Comparison of ENCODE assay signal across 10 cellular contexts in the genomic region with DNA sequence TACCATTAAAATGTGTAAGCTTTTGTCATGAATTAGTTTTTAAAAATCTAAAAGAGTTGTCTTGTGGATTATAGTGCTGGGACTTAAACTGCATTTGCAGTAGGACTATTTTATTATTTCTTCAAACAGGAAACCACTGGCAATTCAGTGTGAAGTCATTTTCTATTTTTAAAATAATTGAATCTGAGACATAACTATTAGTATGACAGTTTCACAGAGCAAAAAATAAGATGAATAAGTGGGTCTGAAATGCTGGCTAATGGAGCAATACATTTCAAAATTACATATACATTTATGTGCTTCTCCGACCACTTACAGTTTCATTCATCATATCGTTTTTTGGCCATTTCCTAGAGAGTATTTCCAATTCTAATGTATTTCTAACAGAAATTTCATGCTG.
DNase-seq lines count a peak whose midpoint lies in the region; ATAC-seq and TF ChIP-seq lines count a peak whose summit lies in the region.
"Had no signal": no experiment of that assay in that cellular context is flagged by ENCODE, and none has a peak within 500 bp of the region (broad histone marks: within the 10 kb centered on the region; RNA-seq: fewer than 3 reads in every experiment).

No MANE protein-coding gene starts in this region.

- no peak for DNase-seq in SK-N-SH
- DNase-seq in H4 (ENCODE audit: low spot score): no peak
- DNase-seq in SIG-M5 treated with dmso at 0.1 percent for 504 hours (lab: John Stamatoyannopoulos, UW; ENCODE audit: unreplicated experiment): no peak
- DNase-seq: heart right ventricle, SW 1271 had no signal

- H3K27me3 ChIP-seq in SK-N-SH (ENCODE audit: insufficient read depth) (no peaks in the 10 kb centered on the region), Loucy (ENCODE audit: insufficient read depth, low read length, poor library complexity, severe bottlenecking) (no peaks in the 10 kb centered on the region)
- H3K27me3 ChIP-seq: heart right ventricle had no signal

- H3K79me2 ChIP-seq in SK-N-SH (ENCODE audit: insufficient read depth) (no peaks in the 10 kb centered on the region), Loucy (ENCODE audit: insufficient read depth, low read length) (no peaks in the 10 kb centered on the region)

- H2AFZ ChIP-seq in SK-N-SH (ENCODE audit: low read depth): no peak overlapping the region; the same call in 1 of the 2 replicates
- H2AFZ ChIP-seq in Loucy (ENCODE audit: low read length): no peak overlapping the region

- H3K27ac ChIP-seq in SK-N-SH (ENCODE audit: low read depth in 2 of 2, low read length in 1 of 2): peak overlapping the region in 1 of 2 experiments; percentile 29; a peak in 2 of 4 replicates
- H3K27ac ChIP-seq: heart right ventricle had no signal

- ATAC-seq in SK-N-SH treated with all-trans-retinoic acid at 6 μM for 48 hours (no peak), HG02870 (IDR thresholded peaks at IDR 0.05; ENCODE audit: unreplicated experiment) (peak; percentile 78), HG02571 (IDR thresholded peaks at IDR 0.05; ENCODE audit: unreplicated experiment) (no peak), GM21526 (IDR thresholded peaks at IDR 0.05; ENCODE audit: low FRiP score, unreplicated experiment) (no peak)

- H3K4me2 ChIP-seq in SK-N-SH (no peak overlapping the region; the same call in 1 of the 2 replicates), Loucy (ENCODE audit: low read depth, low read length, poor library complexity, severe bottlenecking) (peak overlapping the region; percentile 64)

- H3K4me3 ChIP-seq in SK-N-SH (ENCODE audit: low read depth in 2 of 2, low read length in 1 of 2) (no peak overlapping the region), Loucy (ENCODE audit: low read length, poor library complexity, severe bottlenecking) (peak overlapping the region; percentile 23)
- H3K4me3 ChIP-seq: heart right ventricle had no signal

- no peak for TF ChIP-seq EP300 in SK-N-SH (IDR thresholded peaks at IDR 0.05; ENCODE audit: borderline replicate concordance in 1 of 2, low read depth in 1 of 2, low read length in 1 of 2)

- H3K9ac ChIP-seq in SK-N-SH (no peak overlapping the region), Loucy (ENCODE audit: low read depth, low read length, poor library complexity, severe bottlenecking) (no peak overlapping the region)

- H3F3A ChIP-seq in SK-N-SH (replicated peaks; ENCODE audit: insufficient read depth) (no peaks in the 10 kb centered on the region), Loucy (ENCODE audit: low read depth) (no peaks in the 10 kb centered on the region)

- TF ChIP-seq CTCF in SK-N-SH (IDR thresholded peaks at IDR 0.05) (no peak), Loucy (conservative IDR thresholded peaks at IDR 0.05; ENCODE audit: low read length) (no peak)

- CTCF ChIA-PET in SK-N-SH (lab: Yijun Ruan, JAX): no interaction called here

- H3K4me1 ChIP-seq in SK-N-SH (ENCODE audit: control insufficient read depth in 1 of 2, insufficient read depth in 2 of 2, low read depth in 1 of 2, low read length in 1 of 2) (peaks cover 0 to 12% of the 10 kb centered on the region in 2 experiments; a peak in 2 of 4 replicates), Loucy (ENCODE audit: insufficient read depth, low read length, poor library complexity, severe bottlenecking) (peaks cover 20% of the 10 kb centered on the region)

- no peak for TF ChIP-seq RAD21 in SK-N-SH (IDR thresholded peaks at IDR 0.05; ENCODE audit: low read length)

- no peaks in the 10 kb centered on the region for H3K9me3 ChIP-seq in SK-N-SH
- H3K9me3 ChIP-seq in Loucy (ENCODE audit: insufficient read depth, low read depth, low read length): no peaks in the 10 kb centered on the region
- H3K9me3 ChIP-seq: heart right ventricle had no signal

- no peaks in the 10 kb centered on the region for H4K20me1 ChIP-seq in SK-N-SH (ENCODE audit: insufficient read depth)
- no peaks in the 10 kb centered on the region for H4K20me1 ChIP-seq in Loucy (ENCODE audit: insufficient read depth, low read length, poor library complexity, severe bottlenecking)

- H3K36me3 ChIP-seq in SK-N-SH (replicated peaks in 1 of 2; ENCODE audit: control insufficient read depth in 1 of 2, insufficient read depth in 2 of 2, low read length in 1 of 2) (no peaks in the 10 kb centered on the region), Loucy (ENCODE audit: insufficient read depth, low read length) (no peaks in the 10 kb centered on the region)
- H3K36me3 ChIP-seq: heart right ventricle had no signal

- WGBS in SK-N-SH (ENCODE audit: low lambda C conversion rate): 67% methylated on average over 2 of the region's 2 CpGs

- POLR2A ChIA-PET in SK-N-SH (lab: Yijun Ruan, JAX): no interaction called here

- no peaks in the 10 kb centered on the region for H3K9me2 ChIP-seq in SK-N-SH
- no peaks in the 10 kb centered on the region for H3K9me2 ChIP-seq in Loucy (replicated peaks; ENCODE audit: low read depth, low read length)

TF ChIP-seq in SK-N-SH, 30 proteins besides CTCF, POLR2A, EP300 and RAD21:
- TF ChIP-seq, protein P1, sequence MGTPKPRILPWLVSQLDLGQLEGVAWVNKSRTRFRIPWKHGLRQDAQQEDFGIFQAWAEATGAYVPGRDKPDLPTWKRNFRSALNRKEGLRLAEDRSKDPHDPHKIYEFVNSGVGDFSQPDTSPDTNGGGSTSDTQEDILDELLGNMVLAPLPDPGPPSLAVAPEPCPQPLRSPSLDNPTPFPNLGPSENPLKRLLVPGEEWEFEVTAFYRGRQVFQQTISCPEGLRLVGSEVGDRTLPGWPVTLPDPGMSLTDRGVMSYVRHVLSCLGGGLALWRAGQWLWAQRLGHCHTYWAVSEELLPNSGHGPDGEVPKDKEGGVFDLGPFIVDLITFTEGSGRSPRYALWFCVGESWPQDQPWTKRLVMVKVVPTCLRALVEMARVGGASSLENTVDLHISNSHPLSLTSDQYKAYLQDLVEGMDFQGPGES (IDR thresholded peaks at IDR 0.05; ENCODE audit: low read depth, low read length): no peak
- TF ChIP-seq PBX3 (IDR thresholded peaks at IDR 0.05) (no peak), GABPA (IDR thresholded peaks at IDR 0.05; ENCODE audit: low read depth) (no peak), MEF2A (IDR thresholded peaks at IDR 0.05; ENCODE audit: borderline replicate concordance, low read depth) (peak; percentile 69; the same call in 1 of the 2 replicates)

TF ChIP-seq in SK-N-SH treated with all-trans-retinoic acid at 6 μM for 48 hours, 23 proteins besides CTCF, POLR2A, EP300 and RAD21:
- no peak for TF ChIP-seq ZNF565 (CRISPR knock-in tag; conservative IDR thresholded peaks at IDR 0.05; ENCODE audit: low read depth)
- no peak for TF ChIP-seq CSDC2 (CRISPR knock-in tag; IDR thresholded peaks at IDR 0.05)
- TF ChIP-seq ZFP30 (CRISPR knock-in tag; IDR thresholded peaks at IDR 0.05): no peak
- TF ChIP-seq, protein P2, sequence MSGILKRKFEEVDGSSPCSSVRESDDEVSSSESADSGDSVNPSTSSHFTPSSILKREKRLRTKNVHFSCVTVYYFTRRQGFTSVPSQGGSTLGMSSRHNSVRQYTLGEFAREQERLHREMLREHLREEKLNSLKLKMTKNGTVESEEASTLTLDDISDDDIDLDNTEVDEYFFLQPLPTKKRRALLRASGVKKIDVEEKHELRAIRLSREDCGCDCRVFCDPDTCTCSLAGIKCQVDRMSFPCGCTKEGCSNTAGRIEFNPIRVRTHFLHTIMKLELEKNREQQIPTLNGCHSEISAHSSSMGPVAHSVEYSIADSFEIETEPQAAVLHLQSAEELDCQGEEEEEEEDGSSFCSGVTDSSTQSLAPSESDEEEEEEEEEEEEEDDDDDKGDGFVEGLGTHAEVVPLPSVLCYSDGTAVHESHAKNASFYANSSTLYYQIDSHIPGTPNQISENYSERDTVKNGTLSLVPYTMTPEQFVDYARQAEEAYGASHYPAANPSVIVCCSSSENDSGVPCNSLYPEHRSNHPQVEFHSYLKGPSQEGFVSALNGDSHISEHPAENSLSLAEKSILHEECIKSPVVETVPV (CRISPR knock-in tag; IDR thresholded peaks at IDR 0.05): no peak
- TF ChIP-seq, protein P3, sequence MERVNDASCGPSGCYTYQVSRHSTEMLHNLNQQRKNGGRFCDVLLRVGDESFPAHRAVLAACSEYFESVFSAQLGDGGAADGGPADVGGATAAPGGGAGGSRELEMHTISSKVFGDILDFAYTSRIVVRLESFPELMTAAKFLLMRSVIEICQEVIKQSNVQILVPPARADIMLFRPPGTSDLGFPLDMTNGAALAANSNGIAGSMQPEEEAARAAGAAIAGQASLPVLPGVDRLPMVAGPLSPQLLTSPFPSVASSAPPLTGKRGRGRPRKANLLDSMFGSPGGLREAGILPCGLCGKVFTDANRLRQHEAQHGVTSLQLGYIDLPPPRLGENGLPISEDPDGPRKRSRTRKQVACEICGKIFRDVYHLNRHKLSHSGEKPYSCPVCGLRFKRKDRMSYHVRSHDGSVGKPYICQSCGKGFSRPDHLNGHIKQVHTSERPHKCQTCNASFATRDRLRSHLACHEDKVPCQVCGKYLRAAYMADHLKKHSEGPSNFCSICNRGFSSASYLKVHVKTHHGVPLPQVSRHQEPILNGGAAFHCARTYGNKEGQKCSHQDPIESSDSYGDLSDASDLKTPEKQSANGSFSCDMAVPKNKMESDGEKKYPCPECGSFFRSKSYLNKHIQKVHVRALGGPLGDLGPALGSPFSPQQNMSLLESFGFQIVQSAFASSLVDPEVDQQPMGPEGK (CRISPR knock-in tag; IDR thresholded peaks at IDR 0.05; ENCODE audit: borderline replicate concordance): no peak
- no peak for TF ChIP-seq PPARA (CRISPR knock-in tag; IDR thresholded peaks at IDR 0.05; ENCODE audit: borderline replicate concordance)
- TF ChIP-seq TCF4 (CRISPR knock-in tag; IDR thresholded peaks at IDR 0.05; ENCODE audit: borderline replicate concordance): no peak
- TF ChIP-seq RARB (CRISPR knock-in tag; IDR thresholded peaks at IDR 0.05): no peak
- no peak for TF ChIP-seq ISL1 (CRISPR knock-in tag; IDR thresholded peaks at IDR 0.05)
- TF ChIP-seq SNAI2 (CRISPR knock-in tag; IDR thresholded peaks at IDR 0.05): no peak
- TF ChIP-seq ESRRG (CRISPR knock-in tag; IDR thresholded peaks at IDR 0.05): no peak
- no peak for TF ChIP-seq ZNF8 (CRISPR knock-in tag; IDR thresholded peaks at IDR 0.05)
- no peak for TF ChIP-seq TOX (CRISPR knock-in tag; IDR thresholded peaks at IDR 0.05; ENCODE audit: borderline replicate concordance)
